In the genomic region with DNA sequence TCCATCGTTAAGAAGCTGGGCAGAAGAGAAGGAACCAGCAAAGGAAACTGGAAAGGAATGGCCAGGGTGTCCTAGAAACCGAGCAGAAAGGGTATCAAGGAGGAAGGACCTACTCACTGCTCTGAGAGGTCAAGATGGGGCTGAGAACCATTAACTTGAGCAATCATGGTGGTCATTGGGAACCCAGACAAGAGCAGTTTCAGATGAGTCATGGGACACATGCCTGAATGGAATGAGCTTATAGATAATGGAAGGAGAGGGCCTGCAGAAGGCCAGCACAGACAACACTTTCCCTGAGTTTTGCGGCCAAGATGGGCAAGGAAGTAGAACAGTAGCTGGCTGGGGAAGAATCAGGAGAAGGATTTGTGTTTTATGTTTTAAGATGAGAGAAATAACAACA, we compare ENCODE assay signal across 23 cellular contexts.
DNase-seq lines count a peak whose midpoint lies in the region; ATAC-seq and TF ChIP-seq lines count a peak whose summit lies in the region.
"Had no signal": no experiment of that assay in that cellular context is flagged by ENCODE, and none has a peak within 500 bp of the region (broad histone marks: within the 10 kb centered on the region; RNA-seq: fewer than 3 reads in every experiment).

No MANE protein-coding gene starts in this region.

- ATAC-seq in gastroesophageal sphincter (no peak), HG03045 (IDR thresholded peaks at IDR 0.05; ENCODE audit: unreplicated experiment) (no peak)
- ATAC-seq: activated naive CD8-positive, alpha-beta T cell treated with anti-CD3 and anti-CD28 coated beads, Interleukin-2, amount 50 U/mL, for 24 hours had no signal

- H3K4me3 ChIP-seq in GM23248: no peak overlapping the region
- no peak overlapping the region for H3K4me3 ChIP-seq in adipocyte (ENCODE audit: low read length)
- no peak overlapping the region for H3K4me3 ChIP-seq in gastroesophageal sphincter
- H3K4me3 ChIP-seq: tibial artery had no signal

- H3K79me2 ChIP-seq in GM23248 (ENCODE audit: insufficient read depth): no peaks in the 10 kb centered on the region

- H3K9me3 ChIP-seq in GM23248 (ENCODE audit: low read depth) (no peaks in the 10 kb centered on the region), adipocyte (ENCODE audit: control insufficient read depth, low read length) (no peaks in the 10 kb centered on the region), gastroesophageal sphincter (no peaks in the 10 kb centered on the region)
- H3K9me3 ChIP-seq: BE2C, tibial artery had no signal

- peak overlapping the region; percentile 0 for H3K4me2 ChIP-seq in GM23248 (ENCODE audit: unreplicated experiment)

- H3K4me1 ChIP-seq in GM23248 (ENCODE audit: insufficient read depth) (peaks cover 18% of the 10 kb centered on the region), adipocyte (ENCODE audit: control insufficient read depth, insufficient read depth, low read length) (no peaks in the 10 kb centered on the region), gastroesophageal sphincter (no peaks in the 10 kb centered on the region)
- H3K4me1 ChIP-seq: tibial artery had no signal

- 33 to 46% methylated on average over 3 of the region's 3 CpGs for WGBS in GM23248 (ENCODE audit: low coverage in 1 of 2, low lambda C conversion rate in 2 of 2, missing lambda C conversion rate in 2 of 2), 2 experiments
- WGBS in gastroesophageal sphincter (ENCODE audit: low coverage in 1 of 2), 2 donors: 83 to 100% methylated on average over 1 to 3 of the region's 3 CpGs

- H3K9ac ChIP-seq in GM23248: no peak overlapping the region
- H3K9ac ChIP-seq in adipocyte (ENCODE audit: low read length): no peak overlapping the region

- TF ChIP-seq CTCF in gastroesophageal sphincter (IDR thresholded peaks at IDR 0.05): no peak

- no peak overlapping the region for H2AFZ ChIP-seq in GM23248

- H3K27me3 ChIP-seq in GM23248 (replicated peaks; ENCODE audit: insufficient read depth) (no peaks in the 10 kb centered on the region), adipocyte (replicated peaks; ENCODE audit: control insufficient read depth, insufficient read depth, low read length) (no peaks in the 10 kb centered on the region), gastroesophageal sphincter (no peaks in the 10 kb centered on the region)
- H3K27me3 ChIP-seq: BE2C had no signal

- DNase-seq in GM23248: peak; percentile 75
- peak; percentile 3 for DNase-seq in adipocyte (ENCODE audit: low read depth)
- peak; percentile 38 for DNase-seq in fibroblast of peridontal ligament (ENCODE audit: extremely low read depth)
- peak; percentile 43 for DNase-seq in renal cortical epithelial cell (ENCODE audit: low read depth)
- DNase-seq in foreskin melanocyte: no peak
- no peak for DNase-seq in activated CD8-positive, alpha-beta memory T cell treated with anti-CD3 and anti-CD28 coated beads for 24 hours
- DNase-seq: activated CD4-positive, alpha-beta T cell treated with anti-CD3 and anti-CD28 coated beads, Interleukin-2, amount 50 U/mL, for 4 hours; activated effector memory CD4-positive, alpha-beta T cell treated with anti-CD3 and anti-CD28 coated beads, Interleukin-2, amount 50 U/mL, for 16 hours; activated naive CD8-positive, alpha-beta T cell treated with anti-CD3 and anti-CD28 coated beads, Interleukin-2, amount 50 U/mL, for 24 hours; BE2C; caudate nucleus; COR-L47; dermis blood vessel endothelial cell; DMS79; naive B cell; NCI-H1105 treated with DMSO at 0.1 percent for 48 hours; NCI-H2081; NK-92 treated with Interleukin-12 subunit alpha and Interleukin-12 subunit beta, amount 100 ng/mL, for 24 hours; retina; stimulated activated CD4-positive, alpha-beta T cell treated with anti-CD3 and anti-CD28 coated beads, Interleukin-4, amount 100 ng/mL, for 4 hours; tibial artery had no signal

- H3F3A ChIP-seq in GM23248 (ENCODE audit: insufficient read depth): peaks cover 10% of the 10 kb centered on the region; the same call in 1 of the 2 replicates

- no peak for TF ChIP-seq EP300 in gastroesophageal sphincter (IDR thresholded peaks at IDR 0.05)

- in situ Hi-C loops in GM23248 (cut with MboI): no loop called here

- H3K9me2 ChIP-seq in GM23248 (ENCODE audit: insufficient read depth): no peaks in the 10 kb centered on the region

- H3K36me3 ChIP-seq in GM23248 (ENCODE audit: low read depth): no peaks in the 10 kb centered on the region
- no peaks in the 10 kb centered on the region for H3K36me3 ChIP-seq in adipocyte (ENCODE audit: control insufficient read depth, insufficient read depth, low read length, severe bottlenecking)
- no peaks in the 10 kb centered on the region for H3K36me3 ChIP-seq in gastroesophageal sphincter
- H3K36me3 ChIP-seq: tibial artery had no signal

- H3K27ac ChIP-seq in GM23248: no peak overlapping the region
- no peak overlapping the region for H3K27ac ChIP-seq in gastroesophageal sphincter
- H3K27ac ChIP-seq: tibial artery had no signal

- no peaks in the 10 kb centered on the region for H4K20me1 ChIP-seq in GM23248 (ENCODE audit: insufficient read depth)

- TF ChIP-seq POLR2A in gastroesophageal sphincter (IDR thresholded peaks at IDR 0.05): no peak

Comparison
In these comparisons a context has a peak if more than half of its experiments do, and no peak if none do; other contexts are left out.
1. DNase-seq: peak in GM23248 (single experiment), adipocyte (single experiment), fibroblast of peridontal ligament (single experiment) and renal cortical epithelial cell (single experiment); none in foreskin melanocyte (single experiment) and activated CD8-positive, alpha-beta memory T cell treated with anti-CD3 and anti-CD28 coated beads for 24 hours (single experiment).